18 cellular contexts compared by ENCODE assay signal in the genomic region with DNA sequence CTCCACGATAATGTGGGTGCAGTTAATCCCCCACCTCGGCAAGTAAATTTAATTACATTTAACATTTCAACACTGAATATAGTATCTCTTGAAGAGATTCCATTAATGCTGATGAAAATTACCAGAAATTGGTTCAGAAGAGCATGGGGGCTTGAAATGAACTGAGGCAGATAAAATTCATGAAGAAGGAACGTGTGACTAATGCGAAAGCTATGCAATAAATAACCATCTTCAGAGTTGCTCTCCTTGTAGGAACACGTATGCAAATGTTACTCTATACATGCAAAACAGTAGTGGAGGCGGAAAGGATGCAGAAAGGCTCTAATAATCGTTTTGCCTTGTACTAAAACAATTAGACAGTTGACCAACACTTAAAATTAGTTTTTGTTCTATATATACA.
"Had no signal": no experiment of that assay in that cellular context is flagged by ENCODE, and none has a peak within 500 bp of the region (broad histone marks: within the 10 kb centered on the region; RNA-seq: fewer than 3 reads in every experiment).

No MANE protein-coding gene starts in this region.

- H3K27me3 ChIP-seq: esophagus muscularis mucosa, ovary, thyroid gland had no signal

- H3K4me3 ChIP-seq: esophagus muscularis mucosa, ovary, psoas muscle, thyroid gland had no signal

- ATAC-seq: activated CD4-positive, CD25-positive, alpha-beta regulatory T cell treated with anti-CD3 and anti-CD28 coated beads, Interleukin-2, amount 50 U/mL, for 24 hours; activated T-cell treated with anti-CD3 and anti-CD28 coated beads, Interleukin-2, amount 50 U/mL, for 72 hours; naive thymus-derived CD8-positive, alpha-beta T cell; psoas muscle; right cardiac atrium had no signal

- H3K4me1 ChIP-seq: esophagus muscularis mucosa, psoas muscle, thyroid gland had no signal

- DNase-seq: activated CD4-positive, alpha-beta T cell treated with anti-CD3 and anti-CD28 coated beads, Interleukin-2, amount 10 ng/mL, durations not matched to agents 7 days and 5 days; activated CD8-positive, alpha-beta memory T cell treated with anti-CD3 and anti-CD28 coated beads, Interleukin-2, amount 50 U/mL, for 48 hours; activated effector memory CD4-positive, alpha-beta T cell treated with anti-CD3 and anti-CD28 coated beads, Interleukin-2, amount 50 U/mL, for 16 hours; activated naive CD4-positive, alpha-beta T cell treated with anti-CD3 and anti-CD28 coated beads, Interleukin-2, amount 50 U/mL, for 16 hours; activated T-cell treated with anti-CD3 and anti-CD28 coated beads, Interleukin-2, amount 50 U/mL, for 72 hours; aorta; cerebellar nuclear complex; cortex of kidney; naive thymus-derived CD8-positive, alpha-beta T cell; ovary; psoas muscle; right cardiac atrium; stimulated activated CD4-positive, alpha-beta T cell treated with anti-CD3 and anti-CD28 coated beads, Interleukin-2, amount 100 ng/mL, for 24 hours; stimulated activated naive CD4-positive, alpha-beta T cell treated with Interleukin-2 at 50 U/mL for 16 hours; T1000; thyroid gland had no signal

- H3K9me3 ChIP-seq: esophagus muscularis mucosa, ovary, psoas muscle, thyroid gland had no signal

- H3K36me3 ChIP-seq: esophagus muscularis mucosa, ovary, thyroid gland had no signal

- H3K27ac ChIP-seq: esophagus muscularis mucosa, ovary, psoas muscle, thyroid gland had no signal
